Comparison of ENCODE assay signal across 28 cellular contexts in the genomic region with DNA sequence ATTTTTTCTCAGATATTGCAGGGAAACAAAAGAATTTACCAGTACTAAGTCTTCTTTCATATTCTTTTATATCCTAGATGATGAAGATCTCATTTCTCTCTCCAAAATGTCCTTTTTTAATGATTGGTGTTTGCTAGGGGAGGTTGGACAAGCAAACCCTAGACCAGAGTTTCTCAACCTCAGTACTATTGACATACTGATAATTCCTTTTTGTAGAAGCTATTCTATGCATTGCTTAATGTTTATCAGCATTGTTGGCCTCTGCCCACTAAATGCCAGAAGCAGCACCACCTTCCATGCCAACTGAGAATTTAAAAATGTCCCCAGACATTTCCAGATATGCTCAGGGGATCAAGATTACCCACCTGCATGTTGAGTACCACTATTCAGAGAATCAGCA. TPM values are rescaled to one million over a fixed set of nuclear protein-coding genes. Genes with fewer than 3 reads are reported as not detected.
"Had no signal": no experiment of that assay in that cellular context is flagged by ENCODE, and none has a peak within 500 bp of the region (broad histone marks: within the 10 kb centered on the region; RNA-seq: fewer than 3 reads in every experiment).

No MANE protein-coding gene starts in this region.

- ATAC-seq: stimulated activated effector memory CD8-positive, alpha-beta T cell treated with anti-CD3 and anti-CD28 coated beads, Interleukin-12 subunit alpha, Interleukin-12 subunit beta, amount 100 ng/mL, for 72 hours; stimulated activated memory B cell treated with anti-CD40 and anti-IgM and Interleukin-4, amounts not matched to agents 10 μg/mL and 1 μg/mL and 100 μg/mL, for 72 hours; stimulated activated naive B cell treated with anti-CD40 and anti-IgM and Interleukin-4, amounts not matched to agents 10 μg/mL and 1 μg/mL and 100 μg/mL, for 72 hours; stimulated activated naive CD8-positive, alpha-beta T cell treated with anti-CD3 and anti-CD28 coated beads, Interleukin-15, amount 100 ng/mL, for 72 hours; stimulated activated naive CD8-positive, alpha-beta T cell treated with anti-CD3 and anti-CD28 coated beads, Interleukin-15, Interleukin-2, amounts not matched to agents 100 U/mL and 50 U/mL, for 24 hours; upper lobe of right lung had no signal

- FAIRE-seq: urothelium cell line had no signal

- DNase-seq: stimulated activated CD4-positive, alpha-beta T cell treated with anti-CD3 and anti-CD28 coated beads, Interleukin-2, amount 100 ng/mL, for 48 hours; stimulated activated CD4-positive, alpha-beta T cell treated with anti-CD3 and anti-CD28 coated beads, Interleukin-4, amount 100 ng/mL, for 1 hour; stimulated activated CD4-positive, alpha-beta T cell treated with anti-CD3 and anti-CD28 coated beads, Interleukin-4, amount 100 ng/mL, for 24 hours; stimulated activated CD4-positive, alpha-beta T cell treated with anti-CD3 and anti-CD28 coated beads, Interleukin-4, amount 100 ng/mL, for 4 hours; stimulated activated CD8-positive, alpha-beta memory T cell treated with anti-CD3 and anti-CD28 coated beads, Interleukin-4, amount 100 ng/mL, for 48 hours; stimulated activated naive B cell treated with anti-CD40 and anti-IgM and Interleukin-4, amounts not matched to agents 10 μg/mL and 1 μg/mL and 100 μg/mL, for 72 hours; stimulated activated naive CD4-positive, alpha-beta T cell; stimulated activated naive CD4-positive, alpha-beta T cell treated with Interleukin-2 at 50 U/mL for 16 hours; stimulated activated naive CD8-positive, alpha-beta T cell treated with anti-CD3 and anti-CD28 coated beads, Interleukin-15, amount 100 ng/mL, for 72 hours; stimulated activated naive CD8-positive, alpha-beta T cell treated with anti-CD3 and anti-CD28 coated beads, Interleukin-15, Interleukin-2, amounts not matched to agents 100 U/mL and 50 U/mL, for 24 hours; stomach; substantia nigra; testis; thyroid gland; tibial artery; transverse colon; trophoblast cell; upper lobe of left lung; upper lobe of right lung; uterus had no signal

- H3K36me3 ChIP-seq: stomach, suprapubic skin, thoracic aorta, thyroid gland, tibial artery, tibial nerve, transverse colon, upper lobe of left lung, upper lobe of right lung, uterus, vagina had no signal

- H3K27ac ChIP-seq: stomach, suprapubic skin, testis, thoracic aorta, thyroid gland, tibial artery, tibial nerve, transverse colon, upper lobe of left lung, upper lobe of right lung, uterus, vagina had no signal

- H3K27me3 ChIP-seq: stomach, suprapubic skin, testis, thyroid gland, tibial nerve, transverse colon, upper lobe of left lung, upper lobe of right lung, uterus, vagina had no signal

- H3K4me1 ChIP-seq: stomach, suprapubic skin, testis, thyroid gland, tibial artery, tibial nerve, transverse colon, upper lobe of right lung, uterus, vagina had no signal

- H3K4me3 ChIP-seq: stomach, suprapubic skin, testis, thoracic aorta, thyroid gland, tibial artery, tibial nerve, transverse colon, upper lobe of left lung, upper lobe of right lung, uterus, vagina had no signal

- H3K9me3 ChIP-seq: stomach, suprapubic skin, testis, thoracic aorta, thyroid gland, tibial artery, tibial nerve, transverse colon, upper lobe of left lung, upper lobe of right lung, uterus, vagina had no signal

RNA-seq across cellular contexts. Expression of a gene that starts 14.4 kb away (rescaled TPM):
- total RNA-seq: subcutaneous adipose tissue, thyroid gland, transverse colon, upper lobe of right lung had no signal
